In the genomic region with DNA sequence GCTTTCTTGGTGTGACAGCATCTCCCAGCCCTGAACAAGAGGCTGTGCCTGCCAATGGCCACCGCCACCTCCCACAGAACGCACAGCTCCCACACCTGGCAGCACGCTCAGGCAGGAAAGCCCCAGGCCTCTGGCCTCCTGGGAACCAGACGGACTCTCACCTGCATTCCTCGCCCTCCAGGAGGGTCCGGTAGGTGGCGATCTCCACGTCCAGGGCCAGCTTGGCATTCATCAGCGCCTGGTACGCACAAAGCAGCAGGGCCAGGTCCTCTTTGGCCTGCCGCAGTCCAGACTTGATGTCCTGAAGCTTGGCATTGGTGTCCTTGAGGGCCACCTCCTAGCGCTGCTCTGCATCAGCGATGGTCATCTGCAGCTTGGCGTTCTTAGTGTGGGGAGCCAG, we compare ENCODE assay signal across 2 cellular contexts.
TF ChIP-seq lines count a peak whose summit lies in the region.

No MANE protein-coding gene starts in this region.

TF ChIP-seq in GM23338, 12 proteins besides CTCF, POLR2A, EP300 and RAD21:
- TF ChIP-seq, protein P1, sequence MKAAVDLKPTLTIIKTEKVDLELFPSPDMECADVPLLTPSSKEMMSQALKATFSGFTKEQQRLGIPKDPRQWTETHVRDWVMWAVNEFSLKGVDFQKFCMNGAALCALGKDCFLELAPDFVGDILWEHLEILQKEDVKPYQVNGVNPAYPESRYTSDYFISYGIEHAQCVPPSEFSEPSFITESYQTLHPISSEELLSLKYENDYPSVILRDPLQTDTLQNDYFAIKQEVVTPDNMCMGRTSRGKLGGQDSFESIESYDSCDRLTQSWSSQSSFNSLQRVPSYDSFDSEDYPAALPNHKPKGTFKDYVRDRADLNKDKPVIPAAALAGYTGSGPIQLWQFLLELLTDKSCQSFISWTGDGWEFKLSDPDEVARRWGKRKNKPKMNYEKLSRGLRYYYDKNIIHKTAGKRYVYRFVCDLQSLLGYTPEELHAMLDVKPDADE (IDR thresholded peaks at IDR 0.05) = no peak
- TF ChIP-seq ZNF114 (CRISPR knock-in tag; IDR thresholded peaks at IDR 0.05) (no peak), NANOG (IDR thresholded peaks at IDR 0.05; ENCODE audit: borderline replicate concordance) (no peak), STAT1 (IDR thresholded peaks at IDR 0.05; ENCODE audit: unreplicated experiment) (no peak), EZH2 (IDR thresholded peaks at IDR 0.05; ENCODE audit: low read depth, unreplicated experiment) (no peak)
- TF ChIP-seq, protein P2, sequence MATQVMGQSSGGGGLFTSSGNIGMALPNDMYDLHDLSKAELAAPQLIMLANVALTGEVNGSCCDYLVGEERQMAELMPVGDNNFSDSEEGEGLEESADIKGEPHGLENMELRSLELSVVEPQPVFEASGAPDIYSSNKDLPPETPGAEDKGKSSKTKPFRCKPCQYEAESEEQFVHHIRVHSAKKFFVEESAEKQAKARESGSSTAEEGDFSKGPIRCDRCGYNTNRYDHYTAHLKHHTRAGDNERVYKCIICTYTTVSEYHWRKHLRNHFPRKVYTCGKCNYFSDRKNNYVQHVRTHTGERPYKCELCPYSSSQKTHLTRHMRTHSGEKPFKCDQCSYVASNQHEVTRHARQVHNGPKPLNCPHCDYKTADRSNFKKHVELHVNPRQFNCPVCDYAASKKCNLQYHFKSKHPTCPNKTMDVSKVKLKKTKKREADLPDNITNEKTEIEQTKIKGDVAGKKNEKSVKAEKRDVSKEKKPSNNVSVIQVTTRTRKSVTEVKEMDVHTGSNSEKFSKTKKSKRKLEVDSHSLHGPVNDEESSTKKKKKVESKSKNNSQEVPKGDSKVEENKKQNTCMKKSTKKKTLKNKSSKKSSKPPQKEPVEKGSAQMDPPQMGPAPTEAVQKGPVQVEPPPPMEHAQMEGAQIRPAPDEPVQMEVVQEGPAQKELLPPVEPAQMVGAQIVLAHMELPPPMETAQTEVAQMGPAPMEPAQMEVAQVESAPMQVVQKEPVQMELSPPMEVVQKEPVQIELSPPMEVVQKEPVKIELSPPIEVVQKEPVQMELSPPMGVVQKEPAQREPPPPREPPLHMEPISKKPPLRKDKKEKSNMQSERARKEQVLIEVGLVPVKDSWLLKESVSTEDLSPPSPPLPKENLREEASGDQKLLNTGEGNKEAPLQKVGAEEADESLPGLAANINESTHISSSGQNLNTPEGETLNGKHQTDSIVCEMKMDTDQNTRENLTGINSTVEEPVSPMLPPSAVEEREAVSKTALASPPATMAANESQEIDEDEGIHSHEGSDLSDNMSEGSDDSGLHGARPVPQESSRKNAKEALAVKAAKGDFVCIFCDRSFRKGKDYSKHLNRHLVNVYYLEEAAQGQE (IDR thresholded peaks at IDR 0.05; ENCODE audit: unreplicated experiment) = no peak

TF ChIP-seq in K562, 482 proteins besides CTCF, POLR2A, EP300 and RAD21:
- no peak for TF ChIP-seq ZNF217 (CRISPR knock-in tag; IDR thresholded peaks at IDR 0.05)
- TF ChIP-seq DACH1 (IDR thresholded peaks at IDR 0.05; ENCODE audit: partially characterized antibody) = no peak
- no peak for TF ChIP-seq STAT5A (IDR thresholded peaks at IDR 0.05; ENCODE audit: borderline replicate concordance, low read length)
- TF ChIP-seq, protein P3, sequence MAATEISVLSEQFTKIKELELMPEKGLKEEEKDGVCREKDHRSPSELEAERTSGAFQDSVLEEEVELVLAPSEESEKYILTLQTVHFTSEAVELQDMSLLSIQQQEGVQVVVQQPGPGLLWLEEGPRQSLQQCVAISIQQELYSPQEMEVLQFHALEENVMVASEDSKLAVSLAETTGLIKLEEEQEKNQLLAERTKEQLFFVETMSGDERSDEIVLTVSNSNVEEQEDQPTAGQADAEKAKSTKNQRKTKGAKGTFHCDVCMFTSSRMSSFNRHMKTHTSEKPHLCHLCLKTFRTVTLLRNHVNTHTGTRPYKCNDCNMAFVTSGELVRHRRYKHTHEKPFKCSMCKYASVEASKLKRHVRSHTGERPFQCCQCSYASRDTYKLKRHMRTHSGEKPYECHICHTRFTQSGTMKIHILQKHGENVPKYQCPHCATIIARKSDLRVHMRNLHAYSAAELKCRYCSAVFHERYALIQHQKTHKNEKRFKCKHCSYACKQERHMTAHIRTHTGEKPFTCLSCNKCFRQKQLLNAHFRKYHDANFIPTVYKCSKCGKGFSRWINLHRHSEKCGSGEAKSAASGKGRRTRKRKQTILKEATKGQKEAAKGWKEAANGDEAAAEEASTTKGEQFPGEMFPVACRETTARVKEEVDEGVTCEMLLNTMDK (IDR thresholded peaks at IDR 0.05; ENCODE audit: borderline replicate concordance, insufficient read depth, low read depth, low read length, poor library complexity, severe bottlenecking) = peak; percentile 48
- TF ChIP-seq GATA2 (CRISPR knock-in tag; IDR thresholded peaks at IDR 0.05) = no peak
- TF ChIP-seq CBX5 (IDR thresholded peaks at IDR 0.05; ENCODE audit: borderline replicate concordance, low read depth) = no peak
- TF ChIP-seq ZNF232 (CRISPR knock-in tag; IDR thresholded peaks at IDR 0.05) = no peak
- 0 out of 2 replicates have a peak, but pooled peaks have one; percentile 33 for TF ChIP-seq SMC3 (conservative IDR thresholded peaks at IDR 0.05; ENCODE audit: insufficient read depth, low read depth, low read length)
- TF ChIP-seq MXI1 (IDR thresholded peaks at IDR 0.05; ENCODE audit: low read depth, low read length) = no peak
